Comparison of ENCODE assay signal across 16 cellular contexts in the genomic region with DNA sequence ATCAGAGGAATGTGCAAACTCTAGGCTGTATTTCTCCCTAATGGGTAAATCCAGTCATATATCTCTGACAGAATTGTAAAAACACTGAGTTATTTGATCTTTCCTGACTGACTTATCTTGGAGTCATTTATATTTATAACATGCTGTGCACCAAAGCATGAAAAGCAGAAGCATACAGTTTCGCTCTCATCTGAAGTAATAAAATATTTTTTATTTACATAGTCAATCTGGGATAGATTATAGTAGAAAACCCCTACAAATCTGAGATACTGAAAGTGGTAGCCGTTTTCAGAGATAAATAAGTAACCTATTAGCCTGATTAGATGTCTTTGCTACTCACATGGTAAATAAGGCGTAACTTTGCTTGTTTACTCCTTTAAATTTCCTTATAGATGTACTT.
A peak's percentile ranks its signal among the peaks of the same experiment; 100 is the strongest.
DNase-seq lines count a peak whose midpoint lies in the region; ATAC-seq lines count a peak whose summit lies in the region.
"Had no signal": no experiment of that assay in that cellular context is flagged by ENCODE, and none has a peak within 500 bp of the region (broad histone marks: within the 10 kb centered on the region; RNA-seq: fewer than 3 reads in every experiment).

No MANE protein-coding gene starts in this region.

- ATAC-seq in GM18517 (IDR thresholded peaks at IDR 0.05; ENCODE audit: unreplicated experiment) (peak; percentile 54), GM21737 (IDR thresholded peaks at IDR 0.05; ENCODE audit: unreplicated experiment) (peak; percentile 54), HG03432 (IDR thresholded peaks at IDR 0.05; ENCODE audit: unreplicated experiment) (peak; percentile 67)
- ATAC-seq: CD8-positive, alpha-beta T cell; left ventricle myocardium superior had no signal

- peak; percentile 53 for DNase-seq in left kidney (ENCODE audit: low read depth, low spot score)
- no peak for DNase-seq in NCI-H1930 (lab: John Stamatoyannopoulos, UW)
- no peak for DNase-seq in DMS79 treated with DMSO at 0.1 percent for 48 hours (lab: John Stamatoyannopoulos, UW)
- DNase-seq in NCI-H526 (lab: John Stamatoyannopoulos, UW), result no peak
- DNase-seq in NCI-H748 treated with DMSO at 0.1 percent for 48 hours (lab: John Stamatoyannopoulos, UW), result no peak
- DNase-seq: activated CD4-positive, alpha-beta T cell treated with anti-CD3 and anti-CD28 coated beads for 1 hour; activated naive CD4-positive, alpha-beta T cell treated with anti-CD3 and anti-CD28 coated beads, Interleukin-2, amount 50 U/mL, for 16 hours; CD8-positive, alpha-beta T cell; foreskin fibroblast; left ventricle myocardium superior; ovary; stimulated activated CD4-positive, alpha-beta T cell treated with anti-CD3 and anti-CD28 coated beads, Interleukin-2, amount 100 ng/mL, for 48 hours; substantia nigra had no signal
